In genomic region chr1:154404984-154405761, GRCh38 we compare ENCODE assay signal across 8 cellular contexts. TPM values are rescaled to one million over a fixed set of nuclear protein-coding genes. Genes with fewer than 3 reads are reported as not detected.
A peak's percentile ranks its signal among the peaks of the same experiment; 100 is the strongest.
DNase-seq lines count a peak whose midpoint lies in the region; ATAC-seq and TF ChIP-seq lines count a peak whose summit lies in the region.

Gene IL6R (plus strand): TSS chr1:154405343. CDS start chr1:154405630, 287 bp downstream.

- H3K23ac ChIP-seq in IMR-90 (ENCODE audit: low read depth, low read length): peak within 1 kb of the TSS; percentile 64

- H3K56ac ChIP-seq in IMR-90 (ENCODE audit: extremely low read depth, insufficient read depth, low read length): peak within 1 kb of the TSS; percentile 63; the same call in 1 of the 2 replicates

- peaks cover 3% of the 10 kb centered on the region; the same call in 1 of the 2 replicates for H3K9me1 ChIP-seq in IMR-90 (ENCODE audit: insufficient read depth, low read length)

- peaks cover 8 to 10% of the 10 kb centered on the region in 2 experiments; a peak in 2 of 4 replicates for H3K79me1 ChIP-seq in IMR-90 (ENCODE audit: low read depth in 1 of 2, low read length in 2 of 2)

- peak within 1 kb of the TSS; percentile 42; the same call in 1 of the 2 replicates for H2BK20ac ChIP-seq in IMR-90 (ENCODE audit: low read depth, low read length)

- in situ Hi-C loops in IMR-90 (cut with MboI; ENCODE audit: low sequenced_read_pairs): no loop called here
- in situ Hi-C loops in astrocyte of the cerebellum (cut with HindIII; ENCODE audit: low sequenced_read_pairs): no loop called here

- peak within 1 kb of the TSS; percentile 95 for H2AFZ ChIP-seq in IMR-90 (replicated peaks; ENCODE audit: low read length, poor library complexity)

- POLR2A ChIA-PET in IMR-90 (lab: Charles Lee; ENCODE audit: unreplicated experiment): no interaction called here

- DNase-seq in AML-193 (lab: John Stamatoyannopoulos, UW) (peak; percentile 85 to 87), IMR-90 (peak; percentile 93), T-helper 17 cell (peak; percentile 63 to 74 (median 67)), astrocyte of the cerebellum (ENCODE audit: low read depth) (peak; percentile 73), hepatic stellate cell (ENCODE audit: low spot score) (peak; percentile 91), progenitor cell of endocrine pancreas (ENCODE audit: low spot score, unreplicated experiment) (peak; percentile 53), aorta (peak; percentile 97 to 98)

- H3K4me1 ChIP-seq in IMR-90 (ENCODE audit: control insufficient read depth, insufficient read depth, low read length) (peaks cover 21% of the 10 kb centered on the region), aorta (ENCODE audit: control insufficient read depth in 1 of 2, insufficient read depth in 2 of 2, low read length in 2 of 2) (no peaks in the 10 kb centered on the region)

- peak within 1 kb of the TSS; percentile 95 for H2AK9ac ChIP-seq in IMR-90 (replicated peaks; ENCODE audit: low read depth, low read length, poor library complexity)

- dilution Hi-C loops in IMR-90 (cut with HindIII; ENCODE audit: low sequenced_read_pairs, unreplicated experiment): no loop called here

- CTCF ChIA-PET in IMR-90 (lab: Yijun Ruan, JAX): interaction anchor here (0.5 to 1.9 kb wide), 3 partner anchors 15 to 74 kb away, joined by 3 to 9 read pairs (median 7); no protein-coding TSS in a partner anchor

- H2BK15ac ChIP-seq in IMR-90 (ENCODE audit: low read depth, low read length): peak within 1 kb of the TSS; percentile 66; the same call in 2 of the 3 replicates

- peak within 1 kb of the TSS; percentile 71 for H3K18ac ChIP-seq in IMR-90 (ENCODE audit: low read depth, low read length)

- H3K27ac Mint-ChIP-seq in T-helper 17 cell: peak within 1 kb of the TSS; percentile 98
- peak within 1 kb of the TSS; percentile 45 for H3K27ac Mint-ChIP-seq in progenitor cell of endocrine pancreas

- TF ChIP-seq CTCF in IMR-90 (conservative IDR thresholded peaks at IDR 0.05; ENCODE audit: low read depth, low read length) (peak; percentile 42), astrocyte of the cerebellum (IDR thresholded peaks at IDR 0.05; ENCODE audit: low read depth, low read length, missing control alignments) (peak; percentile 58), progenitor cell of endocrine pancreas (IDR thresholded peaks at IDR 0.05; ENCODE audit: unreplicated experiment) (no peak)

- no peaks in the 10 kb centered on the region for H3K9me3 Mint-ChIP-seq in progenitor cell of endocrine pancreas (ENCODE audit: low read depth)

- H3K27me3 ChIP-seq in IMR-90 (ENCODE audit: control insufficient read depth, insufficient read depth, low read length): peaks cover 12% of the 10 kb centered on the region
- no peaks in the 10 kb centered on the region for H3K27me3 ChIP-seq in aorta (ENCODE audit: control insufficient read depth in 1 of 2, insufficient read depth in 2 of 2, low read length in 1 of 2)

- H3K4me3 Mint-ChIP-seq in T-helper 17 cell: peak within 1 kb of the TSS; percentile 98
- H3K4me3 Mint-ChIP-seq in progenitor cell of endocrine pancreas (ENCODE audit: low read depth): peak within 1 kb of the TSS; percentile 68

- peaks cover 4% of the 10 kb centered on the region; the same call in 1 of the 2 replicates for H4K20me1 ChIP-seq in IMR-90 (ENCODE audit: insufficient read depth, low read length)

- peak within 1 kb of the TSS; percentile 88 for H2AK5ac ChIP-seq in IMR-90 (ENCODE audit: low read depth, low read length)

- peak within 1 kb of the TSS; percentile 46 for H3K14ac ChIP-seq in IMR-90 (replicated peaks; ENCODE audit: low read depth, low read length)

- H3K36me3 Mint-ChIP-seq in T-helper 17 cell (ENCODE audit: low read depth) (peaks cover 2% of the 10 kb centered on the region), progenitor cell of endocrine pancreas (ENCODE audit: insufficient read depth) (no peaks in the 10 kb centered on the region)

- H3K4me3 ChIP-seq in IMR-90 (ENCODE audit: insufficient read depth, low read depth, low read length) (peak within 1 kb of the TSS; percentile 72), astrocyte of the cerebellum (ENCODE audit: low read depth, low read length) (peak within 1 kb of the TSS; percentile 51), aorta (ENCODE audit: low read length in 2 of 2) (peak within 1 kb of the TSS; percentile 52)

- BruUV-seq in IMR-90 (replicated peaks; lab: Mats Ljungman, UMichigan): no TSS peak

- H3K27ac ChIP-seq in IMR-90 (ENCODE audit: insufficient read depth, low read length) (peak within 1 kb of the TSS; percentile 88), aorta (ENCODE audit: low read depth in 1 of 2, low read length in 2 of 2) (peak within 1 kb of the TSS in 1 of 2 donors; percentile 78)

- H3K4me2 ChIP-seq in IMR-90 (ENCODE audit: low read depth, low read length): peak within 1 kb of the TSS; percentile 91

- intact Hi-C loops in IMR-90 (cut with micrococcal nuclease): loop anchor here (1.0 to 5.0 kb wide), 4 partner anchors 52 to 733 kb away; partner anchors contain the start of gene ILF2
- intact Hi-C loops in aorta (cut with DNase I): loop anchor here in 1 of 2 donors (5.0 to 10.0 kb wide), 3 partner anchors 60 to 142 kb away; partner anchors contain the start of gene ATP8B2

- TF ChIP-seq RAD21 in IMR-90 (IDR thresholded peaks at IDR 0.05; ENCODE audit: low read length): peak; percentile 48

- ATAC-seq in IMR-90 (ENCODE audit: low read depth) (peak; percentile 80), T-helper 17 cell (peak; percentile 64), aorta (ENCODE audit: low FRiP score) (peak; percentile 93)

- peak within 1 kb of the TSS; percentile 72 for H4K91ac ChIP-seq in IMR-90 (ENCODE audit: insufficient read depth, low read depth, low read length)

- H3K9me3 ChIP-seq in IMR-90 (ENCODE audit: control insufficient read depth, insufficient read depth, low read length) (no peaks in the 10 kb centered on the region), T-helper 17 cell (ENCODE audit: control insufficient read depth, low read length, poor library complexity, severe bottlenecking) (no peaks in the 10 kb centered on the region), aorta (ENCODE audit: control insufficient read depth, low read length) (no peaks in the 10 kb centered on the region)

- peak within 1 kb of the TSS; percentile 19 for H4K5ac ChIP-seq in IMR-90 (ENCODE audit: low read depth, low read length)

- H2BK5ac ChIP-seq in IMR-90 (ENCODE audit: low read depth, low read length, poor library complexity, severe bottlenecking): peak within 1 kb of the TSS; percentile 76

- H3K4ac ChIP-seq in IMR-90 (ENCODE audit: low read depth, low read length): peak within 1 kb of the TSS; percentile 92

- TF ChIP-seq POLR2A in GM19193 (IDR thresholded peaks at IDR 0.05; ENCODE audit: extremely low read depth, insufficient read depth, insufficient read length) (peak; percentile 39), IMR-90 (IDR thresholded peaks at IDR 0.05; ENCODE audit: low read depth, low read length) (peak; percentile 91)

- H2BK120ac ChIP-seq in IMR-90 (ENCODE audit: low read depth, low read length): peak within 1 kb of the TSS; percentile 90

- H3K27me3 Mint-ChIP-seq in T-helper 17 cell: no peaks in the 10 kb centered on the region
- H3K27me3 Mint-ChIP-seq in progenitor cell of endocrine pancreas: peaks cover 39% of the 10 kb centered on the region

- H4K8ac ChIP-seq in IMR-90 (ENCODE audit: low read depth in 2 of 2, low read length in 2 of 2): peak within 1 kb of the TSS in 1 of 2 experiments; percentile 84; a peak in 2 of 4 replicates

- H3K36me3 ChIP-seq in IMR-90 (ENCODE audit: control insufficient read depth, insufficient read depth, low read length) (no peaks in the 10 kb centered on the region), aorta (ENCODE audit: control insufficient read depth in 1 of 2, insufficient read depth in 2 of 2, low read length in 1 of 2) (no peaks in the 10 kb centered on the region)

- H3K4me1 Mint-ChIP-seq in T-helper 17 cell (peaks cover 60% of the 10 kb centered on the region), progenitor cell of endocrine pancreas (ENCODE audit: low read depth) (peaks cover 24% of the 10 kb centered on the region)

- 2% methylated on average over 42 of the region's 67 CpGs; no CpG with 5 or more reads in 1 of the 2 experiments for WGBS in IMR-90 (ENCODE audit: extremely low coverage in 2 of 2, insufficient read length in 1 of 2), 2 experiments
- WGBS in aorta, 2 donors: 1 to 2% methylated on average over 39 to 67 of the region's 67 CpGs

- peak within 1 kb of the TSS; percentile 79 for H3K9ac ChIP-seq in IMR-90 (ENCODE audit: low read depth, low read length)

TF ChIP-seq in IMR-90, 13 proteins besides CTCF, POLR2A, EP300 and RAD21 (continues in another document):
- TF ChIP-seq RCOR1 (IDR thresholded peaks at IDR 0.05; ENCODE audit: insufficient replicate concordance, low read length) (no peak), RFX5 (IDR thresholded peaks at IDR 0.05; ENCODE audit: low read depth, low read length) (no peak), USF2 (IDR thresholded peaks at IDR 0.05; ENCODE audit: low read depth, low read length) (peak; percentile 24; the same call in 1 of the 2 replicates), NFE2L2 (IDR thresholded peaks at IDR 0.05; ENCODE audit: low read depth, low read length) (peak; percentile 7; the same call in 1 of the 2 replicates), MAZ (IDR thresholded peaks at IDR 0.05; ENCODE audit: borderline replicate concordance, low read depth, low read length) (peak; percentile 51; the same call in 1 of the 2 replicates), FOS (IDR thresholded peaks at IDR 0.05; ENCODE audit: low read depth, low read length) (peak; percentile 85)

RNA-seq across cellular contexts. Expression of gene IL6R, which starts in this region (rescaled TPM):
- 6.1 and 9.5 TPM in 2 replicates for total RNA-seq in IMR-90 (2012; rRNA removed)
- polyA plus RNA-seq in IMR-90 (2012; rRNA removed): 4.7 and 5.3 TPM in 2 replicates
- polyA plus RNA-seq in IMR-90 (2012; cell fraction: cytosol; rRNA removed): 5.7 and 6.2 TPM in 2 replicates
- 4.5 and 5.6 TPM in 2 replicates for polyA plus RNA-seq in IMR-90 (2012; cell fraction: nucleus; rRNA removed; ENCODE audit: low replicate concordance)
- 10 to 100 TPM; 72.8 to 79.0 TPM for total RNA-seq in T-helper 17 cell
- total RNA-seq in progenitor cell of endocrine pancreas: 2.0 and 3.1 TPM in 2 replicates
- total RNA-seq in aorta: 10 to 100 TPM; 16.5 to 18.2 TPM
- polyA plus RNA-seq in aorta: 1 to 10 TPM; 3.6 to 6.6 TPM
